22 cellular contexts compared by ENCODE assay signal in genomic region chr20:52295556-52295955, GRCh38.
"Had no signal": no experiment of that assay in that cellular context is flagged by ENCODE, and none has a peak within 500 bp of the region (broad histone marks: within the 10 kb centered on the region; RNA-seq: fewer than 3 reads in every experiment).

No MANE protein-coding gene starts in this region.

- H3K4me3 Mint-ChIP-seq: activated naive CD4-positive, alpha-beta T cell treated with anti-CD3 and anti-CD28 coated beads for 36 hours; activated naive CD8-positive, alpha-beta T cell treated with anti-CD3 and anti-CD28 coated beads, Interleukin-2, amount 10 ng/mL, durations not matched to agents 7 days and 5 days; activated T-cell treated with anti-CD3 and anti-CD28 coated beads, Interleukin-2, amount 50 U/mL, for 24 hours; natural killer cell treated with Interleukin-12 subunit alpha and Interleukin-12 subunit beta and Interleukin-15 and Interleukin-18, amount 100 ng/mL, for 72 hours; type B pancreatic cell had no signal

- DNase-seq: activated CD4-positive, alpha-beta T cell treated with anti-CD3 and anti-CD28 coated beads for 1 hour; activated naive CD4-positive, alpha-beta T cell treated with anti-CD3 and anti-CD28 coated beads for 36 hours; activated naive CD8-positive, alpha-beta T cell treated with anti-CD3 and anti-CD28 coated beads, Interleukin-2, amount 10 ng/mL, durations not matched to agents 7 days and 5 days; activated T-cell treated with anti-CD3 and anti-CD28 coated beads, Interleukin-2, amount 50 U/mL, for 24 hours; amniotic stem cell; cerebellar nuclear complex; cortex of kidney; hippocampal formation; left ventricle myocardium superior; mammary epithelial cell; midbrain; ovary; spleen; stimulated activated CD4-positive, alpha-beta T cell treated with anti-CD3 and anti-CD28 coated beads, Interleukin-4, amount 100 ng/mL, for 1 hour; stimulated activated naive CD4-positive, alpha-beta T cell; T-helper 1 cell; T-helper 9 cell had no signal

- H3K27ac ChIP-seq: ovary, prostate gland, spleen, thoracic aorta had no signal

- H3K36me3 Mint-ChIP-seq: activated naive CD8-positive, alpha-beta T cell treated with anti-CD3 and anti-CD28 coated beads, Interleukin-2, amount 10 ng/mL, durations not matched to agents 7 days and 5 days; natural killer cell treated with Interleukin-12 subunit alpha and Interleukin-12 subunit beta and Interleukin-15 and Interleukin-18, amount 100 ng/mL, for 72 hours; type B pancreatic cell had no signal

- H3K27me3 Mint-ChIP-seq: activated naive CD8-positive, alpha-beta T cell treated with anti-CD3 and anti-CD28 coated beads, Interleukin-2, amount 10 ng/mL, durations not matched to agents 7 days and 5 days; activated T-cell treated with anti-CD3 and anti-CD28 coated beads, Interleukin-2, amount 50 U/mL, for 24 hours; type B pancreatic cell had no signal

- H3K9me3 ChIP-seq: ovary, prostate gland, thoracic aorta had no signal

- H3K9me3 Mint-ChIP-seq: activated T-helper 2 cell treated with anti-CD3 and anti-CD28 coated beads, Interferon-gamma antibody, Interleukin-2, Interleukin-4, amounts not matched to agents 10 μg/mL and 5 μg/mL and 100 μg/mL, durations not matched to agents 14 hours and 24 hours and 36 hours; natural killer cell treated with Interleukin-12 subunit alpha and Interleukin-12 subunit beta and Interleukin-15 and Interleukin-18, amount 100 ng/mL, for 72 hours; type B pancreatic cell had no signal

- H3K27ac Mint-ChIP-seq: activated naive CD4-positive, alpha-beta T cell treated with anti-CD3 and anti-CD28 coated beads for 36 hours; activated naive CD8-positive, alpha-beta T cell treated with anti-CD3 and anti-CD28 coated beads, Interleukin-2, amount 10 ng/mL, durations not matched to agents 7 days and 5 days; activated T-cell treated with anti-CD3 and anti-CD28 coated beads, Interleukin-2, amount 50 U/mL, for 24 hours; activated T-helper 2 cell treated with anti-CD3 and anti-CD28 coated beads, Interferon-gamma antibody, Interleukin-2, Interleukin-4, amounts not matched to agents 10 μg/mL and 5 μg/mL and 100 μg/mL, durations not matched to agents 14 hours and 24 hours and 36 hours; natural killer cell treated with Interleukin-12 subunit alpha and Interleukin-12 subunit beta and Interleukin-15 and Interleukin-18, amount 100 ng/mL, for 72 hours; type B pancreatic cell had no signal

- H3K27me3 ChIP-seq: ovary had no signal

- H3K4me1 Mint-ChIP-seq: activated naive CD8-positive, alpha-beta T cell treated with anti-CD3 and anti-CD28 coated beads, Interleukin-2, amount 10 ng/mL, durations not matched to agents 7 days and 5 days had no signal

- H3K36me3 ChIP-seq: ovary, prostate gland, spleen, thoracic aorta had no signal

- ATAC-seq: left ventricle myocardium superior; natural killer cell treated with Interleukin-12 subunit alpha and Interleukin-12 subunit beta and Interleukin-15 and Interleukin-18, amount 100 ng/mL, for 72 hours had no signal

- H3K4me1 ChIP-seq: prostate gland, spleen had no signal

- H3K4me3 ChIP-seq: ovary, prostate gland, spleen, thoracic aorta had no signal
